ENCODE assay signal across 16 cellular contexts in the genomic region with DNA sequence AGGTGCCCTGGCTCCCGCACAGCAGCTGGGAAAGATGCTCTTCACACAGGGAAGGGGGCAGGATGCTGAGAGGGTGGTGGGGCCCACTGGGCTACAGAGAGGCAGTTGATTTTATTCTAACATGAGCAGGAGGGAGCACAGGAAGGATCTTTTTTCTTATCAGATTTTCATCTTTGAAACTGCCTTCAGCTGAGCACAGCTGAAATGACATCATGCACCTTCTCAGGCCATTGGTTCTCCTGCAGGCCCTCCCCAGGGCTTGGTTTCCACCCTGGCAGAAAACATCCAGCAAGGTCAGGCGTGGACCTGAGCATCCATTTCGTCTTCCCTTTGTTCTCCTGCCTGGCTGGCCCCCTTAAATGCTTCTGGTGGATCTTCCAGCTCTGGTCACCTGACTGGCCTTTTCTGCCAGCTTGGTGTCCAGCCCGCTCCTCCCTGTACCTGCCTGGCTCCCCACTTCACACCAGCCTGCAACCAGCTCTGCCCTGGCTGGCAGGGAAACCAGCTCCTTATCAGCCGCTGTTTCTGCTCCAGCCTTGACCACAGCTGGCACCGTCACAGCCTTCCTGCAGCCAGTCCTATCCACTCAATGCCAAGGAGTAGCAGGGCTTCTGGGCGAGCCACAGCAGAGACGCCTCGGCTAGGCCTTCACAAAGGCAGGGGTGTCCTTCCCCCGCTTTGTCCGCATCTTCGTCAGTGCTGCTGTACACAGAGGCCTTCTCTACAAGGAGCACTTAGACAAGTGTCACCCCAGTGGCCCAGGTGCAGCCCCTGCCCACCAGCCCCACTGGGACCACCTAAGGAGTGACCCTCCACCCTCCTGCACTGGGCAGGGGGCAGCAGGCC. TPM values are rescaled to one million over a fixed set of nuclear protein-coding genes. Genes with fewer than 3 reads are reported as not detected.
DNase-seq lines count a peak whose midpoint lies in the region; ATAC-seq and TF ChIP-seq lines count a peak whose summit lies in the region.
"Had no signal": no experiment of that assay in that cellular context is flagged by ENCODE, and none has a peak within 500 bp of the region (broad histone marks: within the 10 kb centered on the region; RNA-seq: fewer than 3 reads in every experiment).

No MANE protein-coding gene starts in this region.

- H3K4me1 Mint-ChIP-seq in CD4-positive, CD25-positive, alpha-beta regulatory T cell: peaks cover 0 to 47% (median 30%) of the 10 kb centered on the region in 4 donors
- H3K4me1 Mint-ChIP-seq in neural progenitor cell: peaks cover 4% of the 10 kb centered on the region

- no peak overlapping the region for H3K4me3 ChIP-seq in CD4-positive, CD25-positive, alpha-beta regulatory T cell (ENCODE audit: low read depth, low read length)
- H3K4me3 ChIP-seq in Jurkat, Clone E6-1 (ENCODE audit: low read length): no peak overlapping the region
- H3K4me3 ChIP-seq in body of pancreas (no peak overlapping the region), neural progenitor cell (no peak overlapping the region), tibial nerve (no peak overlapping the region), WERI-Rb-1 (ENCODE audit: low read depth, low read length) (no peak overlapping the region)
- H3K4me3 ChIP-seq: psoas muscle had no signal

- peak in 2 of 3 donors; percentile 20 to 79 for DNase-seq in CD4-positive, CD25-positive, alpha-beta regulatory T cell
- peak; percentile 46 for DNase-seq in Jurkat, Clone E6-1 (ENCODE audit: low read depth, low spot score)
- DNase-seq in body of pancreas: peak; percentile 88 to 95 (median 88)
- DNase-seq in neural progenitor cell (ENCODE audit: low spot score): no peak
- no peak for DNase-seq in tibial nerve (ENCODE audit: low spot score in 2 of 2)
- DNase-seq in WERI-Rb-1: no peak
- no peak for DNase-seq in NCI-H187 (lab: John Stamatoyannopoulos, UW)
- DNase-seq: activated CD4-positive, CD25-positive, alpha-beta regulatory T cell; activated T-cell treated with anti-CD3 and anti-CD28 coated beads, Interleukin-2, amount 50 U/mL, for 48 hours; effector CD8-positive, alpha-beta T cell; foreskin keratinocyte; psoas muscle; SIG-M5; stimulated activated CD4-positive, alpha-beta T cell treated with anti-CD3 and anti-CD28 coated beads, Interleukin-1b, Interleukin-23, amount 100 ng/mL, for 48 hours had no signal

- peak overlapping the region; percentile 61 to 91 (median 74) for H3K27ac Mint-ChIP-seq in CD4-positive, CD25-positive, alpha-beta regulatory T cell
- H3K27ac Mint-ChIP-seq in neural progenitor cell: peak overlapping the region; percentile 34

- no peak overlapping the region for H3K9ac ChIP-seq in neural progenitor cell

- TF ChIP-seq POLR2A in body of pancreas (IDR thresholded peaks at IDR 0.05): peak in 1 of 3 donors; percentile 41
- TF ChIP-seq POLR2A in tibial nerve (IDR thresholded peaks at IDR 0.05): no peak

- no peaks in the 10 kb centered on the region for H3K9me3 Mint-ChIP-seq in CD4-positive, CD25-positive, alpha-beta regulatory T cell
- no peaks in the 10 kb centered on the region for H3K9me3 Mint-ChIP-seq in neural progenitor cell

- H3F3A ChIP-seq in neural progenitor cell (ENCODE audit: low read depth): peaks cover 5% of the 10 kb centered on the region

- intact Hi-C loops in body of pancreas (cut with DNase I): no loop called here

- peaks cover 43% of the 10 kb centered on the region for H3K36me3 Mint-ChIP-seq in CD4-positive, CD25-positive, alpha-beta regulatory T cell
- H3K36me3 Mint-ChIP-seq in neural progenitor cell: peaks cover 14% of the 10 kb centered on the region

- no peak overlapping the region for H2AFZ ChIP-seq in neural progenitor cell (replicated peaks)

- no peaks in the 10 kb centered on the region for H3K79me2 ChIP-seq in neural progenitor cell (ENCODE audit: low read depth)

- H4K20me1 ChIP-seq in neural progenitor cell (ENCODE audit: low read depth): no peaks in the 10 kb centered on the region

- WGBS in body of pancreas, 2 donors: 52 to 59% methylated on average over 8 to 10 of the region's 12 CpGs
- 91 to 97% methylated on average over 12 of the region's 12 CpGs for WGBS in tibial nerve, 2 donors

- no peaks in the 10 kb centered on the region for H3K27me3 Mint-ChIP-seq in CD4-positive, CD25-positive, alpha-beta regulatory T cell
- H3K27me3 Mint-ChIP-seq in neural progenitor cell (ENCODE audit: insufficient read depth, low read depth): no peaks in the 10 kb centered on the region

- no peak overlapping the region for H3K4me2 ChIP-seq in neural progenitor cell

- no peak for TF ChIP-seq EP300 in tibial nerve (IDR thresholded peaks at IDR 0.05)

- peak overlapping the region; percentile 52 for H3K27ac ChIP-seq in CD4-positive, CD25-positive, alpha-beta regulatory T cell (ENCODE audit: insufficient read depth, low read length, poor library complexity, severe bottlenecking)
- H3K27ac ChIP-seq in body of pancreas (peak overlapping the region in 3 of 4 donors; percentile 49 to 74 (median 69)), neural progenitor cell (no peak overlapping the region), tibial nerve (no peak overlapping the region), WERI-Rb-1 (no peak overlapping the region)
- H3K27ac ChIP-seq: foreskin keratinocyte, HL-60, psoas muscle had no signal

- H3K4me1 ChIP-seq in CD4-positive, CD25-positive, alpha-beta regulatory T cell (ENCODE audit: control insufficient read depth, insufficient read depth, low read length, poor library complexity, severe bottlenecking): peaks cover 33% of the 10 kb centered on the region
- H3K4me1 ChIP-seq in body of pancreas (peaks cover 33% of the 10 kb centered on the region), neural progenitor cell (peaks cover 11% of the 10 kb centered on the region), tibial nerve (no peaks in the 10 kb centered on the region)
- H3K4me1 ChIP-seq: foreskin keratinocyte, psoas muscle had no signal

- H3K4me3 Mint-ChIP-seq in CD4-positive, CD25-positive, alpha-beta regulatory T cell: peak overlapping the region in 3 of 4 donors; percentile 33 to 56 (median 54)
- no peak overlapping the region for H3K4me3 Mint-ChIP-seq in neural progenitor cell

- peak in 1 of 2 donors; percentile 50 for ATAC-seq in CD4-positive, CD25-positive, alpha-beta regulatory T cell (ENCODE audit: low read depth in 2 of 2)
- ATAC-seq in body of pancreas: peak; percentile 95
- ATAC-seq in HG03432 (IDR thresholded peaks at IDR 0.05; ENCODE audit: unreplicated experiment): no peak
- ATAC-seq: foreskin keratinocyte had no signal

- no peaks in the 10 kb centered on the region for H3K9me3 ChIP-seq in CD4-positive, CD25-positive, alpha-beta regulatory T cell (ENCODE audit: control insufficient read depth in 2 of 2, low read length in 2 of 2)
- H3K9me3 ChIP-seq in body of pancreas: no peaks in the 10 kb centered on the region
- H3K9me3 ChIP-seq in neural progenitor cell (ENCODE audit: low read depth): no peaks in the 10 kb centered on the region
- H3K9me3 ChIP-seq in tibial nerve: no peaks in the 10 kb centered on the region
- H3K9me3 ChIP-seq in WERI-Rb-1 (ENCODE audit: severe bottlenecking): no peaks in the 10 kb centered on the region
- H3K9me3 ChIP-seq: psoas muscle had no signal

- peaks cover 64% of the 10 kb centered on the region for H3K36me3 ChIP-seq in CD4-positive, CD25-positive, alpha-beta regulatory T cell (ENCODE audit: control insufficient read depth, insufficient read depth, low read length)
- H3K36me3 ChIP-seq in body of pancreas (replicated peaks in 1 of 2; ENCODE audit: insufficient read depth in 1 of 2, low read depth in 2 of 2) (peaks cover 0 to 15% of the 10 kb centered on the region in 2 donors), neural progenitor cell (no peaks in the 10 kb centered on the region), tibial nerve (peaks cover 2 to 100% (median 26%) of the 10 kb centered on the region in 3 donors), WERI-Rb-1 (peaks cover 22% of the 10 kb centered on the region)

- no peak for TF ChIP-seq CTCF in body of pancreas (IDR thresholded peaks at IDR 0.05)
- TF ChIP-seq CTCF in neural progenitor cell (IDR thresholded peaks at IDR 0.05): no peak
- TF ChIP-seq CTCF in tibial nerve (IDR thresholded peaks at IDR 0.05): no peak
- no peak for TF ChIP-seq CTCF in WERI-Rb-1 (IDR thresholded peaks at IDR 0.05; ENCODE audit: low read depth, low read length)

- H3K27me3 ChIP-seq in CD4-positive, CD25-positive, alpha-beta regulatory T cell (ENCODE audit: control insufficient read depth, insufficient read depth, low read length): no peaks in the 10 kb centered on the region
- H3K27me3 ChIP-seq in body of pancreas: no peaks in the 10 kb centered on the region
- no peaks in the 10 kb centered on the region for H3K27me3 ChIP-seq in neural progenitor cell
- H3K27me3 ChIP-seq in tibial nerve: no peaks in the 10 kb centered on the region
- no peaks in the 10 kb centered on the region for H3K27me3 ChIP-seq in WERI-Rb-1 (ENCODE audit: insufficient read depth, low read depth, severe bottlenecking)
- H3K27me3 ChIP-seq: foreskin keratinocyte had no signal

RNA-seq across cellular contexts. Expression of gene TOM1, which starts 36.5 kb away (rescaled TPM):
- total RNA-seq in CD4-positive, CD25-positive, alpha-beta regulatory T cell: 194 TPM
- 10 to 100 TPM; 54.8 to 73.4 (median 64.9) TPM for polyA plus RNA-seq in CD4-positive, CD25-positive, alpha-beta regulatory T cell
- polyA plus RNA-seq in Jurkat, Clone E6-1 (2012; ENCODE audit: insufficient read depth, insufficient read length): 23.6 TPM
- total RNA-seq in body of pancreas: 10 to 100 TPM; 34.0 to 42.2 TPM
- 28.6 and 41.5 TPM in 2 replicates for total RNA-seq in neural progenitor cell (ENCODE audit: low replicate concordance)
- total RNA-seq in tibial nerve: 100 to 1,000 TPM in 1 of 4 donors, 10 to 100 TPM in 3; 64.7 to 114 (median 86.5) TPM

RNA-seq across cellular contexts. Expression of gene HMOX1, which starts 44.7 kb away (rescaled TPM):
- total RNA-seq in CD4-positive, CD25-positive, alpha-beta regulatory T cell: not detected
- polyA plus RNA-seq in CD4-positive, CD25-positive, alpha-beta regulatory T cell: 1 to 10 TPM in 3 of 4 donors, under 1 TPM in 1; 0.93 to 2.9 (median 1.7) TPM
- not detected for polyA plus RNA-seq in Jurkat, Clone E6-1 (2012; ENCODE audit: insufficient read depth, insufficient read length)
- 10 to 100 TPM in 1 of 2 donors, 1 to 10 TPM in 1; 9.3 to 32.0 TPM for total RNA-seq in body of pancreas
- 2.4 and 6.5 TPM in 2 replicates for total RNA-seq in neural progenitor cell (ENCODE audit: low replicate concordance)
- total RNA-seq in tibial nerve: 10 to 100 TPM in 3 of 4 donors, 1 to 10 TPM in 1; 7.5 to 53.7 (median 19.0) TPM

Comparison
In these comparisons a context has a peak if more than half of its experiments do, and no peak if none do; other contexts are left out.
1. DNase-seq: peak in CD4-positive, CD25-positive, alpha-beta regulatory T cell (2 of 3), Jurkat, Clone E6-1 (single experiment) and body of pancreas (4 of 4); none in neural progenitor cell (single experiment), tibial nerve (0 of 2), WERI-Rb-1 (single experiment) and NCI-H187 (0 of 2).
2. H3K27ac ChIP-seq: peak in CD4-positive, CD25-positive, alpha-beta regulatory T cell (single experiment) and body of pancreas (3 of 4); none in neural progenitor cell (single experiment), tibial nerve (0 of 4) and WERI-Rb-1 (single experiment).